12 cellular contexts compared by ENCODE assay signal in the genomic region with DNA sequence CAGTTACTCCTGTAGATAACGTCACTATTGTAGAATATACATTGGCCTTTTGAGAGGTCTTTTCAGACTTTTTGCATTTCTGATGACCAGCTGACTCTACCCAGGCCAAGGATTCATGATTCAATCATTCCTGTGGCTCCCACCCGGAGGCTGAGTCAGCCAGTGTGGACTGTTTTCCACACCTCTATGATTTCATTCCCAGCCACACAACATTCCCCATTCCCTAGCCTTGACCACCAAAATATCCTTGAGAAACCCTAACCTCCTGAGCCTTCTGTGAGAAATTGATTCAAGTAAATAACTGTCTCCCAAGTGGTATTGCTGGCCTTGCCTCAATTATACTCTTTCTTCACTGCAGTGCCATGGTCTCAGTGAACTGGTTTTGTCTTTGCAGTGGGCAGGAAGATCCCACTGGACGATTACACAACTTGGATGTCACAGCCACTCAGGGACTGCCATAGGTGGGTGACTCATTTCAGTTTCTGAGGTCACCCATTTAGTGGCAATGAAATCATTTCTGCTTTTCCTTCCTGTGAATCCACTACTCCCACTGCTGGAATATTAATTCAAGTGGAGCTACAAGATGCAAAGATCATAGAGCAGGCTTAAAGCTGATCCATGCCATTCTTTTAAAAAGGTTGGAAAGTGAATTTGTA.
DNase-seq lines count a peak whose midpoint lies in the region; ATAC-seq and TF ChIP-seq lines count a peak whose summit lies in the region.
"Had no signal": no experiment of that assay in that cellular context is flagged by ENCODE, and none has a peak within 500 bp of the region (broad histone marks: within the 10 kb centered on the region; RNA-seq: fewer than 3 reads in every experiment).

No MANE protein-coding gene starts in this region.

- no peaks in the 10 kb centered on the region for H3K4me1 Mint-ChIP-seq in nephron progenitor cell
- H3K4me1 Mint-ChIP-seq: activated B cell treated with CpG ODN at 0.5 μM for 24 hours, CD14-positive monocyte had no signal

- no peaks in the 10 kb centered on the region for H3K36me3 Mint-ChIP-seq in nephron progenitor cell (ENCODE audit: low read depth)
- H3K36me3 Mint-ChIP-seq: CD14-positive monocyte had no signal

- TF ChIP-seq CTCF in heart right ventricle (IDR thresholded peaks at IDR 0.05) (no peak), nephron progenitor cell (IDR thresholded peaks at IDR 0.05) (no peak)

- no peaks in the 10 kb centered on the region for H3K27me3 ChIP-seq in heart right ventricle
- H3K27me3 ChIP-seq: colonic mucosa had no signal

- H3K4me1 ChIP-seq in heart right ventricle, result no peaks in the 10 kb centered on the region
- H3K4me1 ChIP-seq: colonic mucosa had no signal

- H3K27ac ChIP-seq in heart right ventricle, result peak overlapping the region in 1 of 10 donors; percentile 15
- H3K27ac ChIP-seq: colonic mucosa had no signal

- H3K27me3 Mint-ChIP-seq in nephron progenitor cell (ENCODE audit: low read depth, poor library complexity), result no peaks in the 10 kb centered on the region
- H3K27me3 Mint-ChIP-seq: activated B cell treated with CpG ODN at 0.5 μM for 24 hours had no signal

- peak; percentile 2 for DNase-seq in AG08395 (ENCODE audit: low spot score)
- DNase-seq in HS-5 (ENCODE audit: low read depth), result peak; percentile 98
- peak; percentile 98 for DNase-seq in amniotic epithelial cell (ENCODE audit: low read depth)
- DNase-seq in heart right ventricle, result peak in 1 of 2 donors; percentile 7
- DNase-seq in 8988T, result no peak
- DNase-seq in NCI-H524 treated with DMSO at 0.1 percent for 48 hours (lab: John Stamatoyannopoulos, UW), result no peak
- DNase-seq in nephron progenitor cell, result no peak
- DNase-seq: activated B cell treated with CpG ODN at 0.5 μM for 24 hours, colonic mucosa had no signal

- H3K27ac Mint-ChIP-seq in nephron progenitor cell, result no peak overlapping the region
- H3K27ac Mint-ChIP-seq: activated B cell treated with CpG ODN at 0.5 μM for 24 hours, CD14-positive monocyte had no signal

- no peak overlapping the region for H3K4me3 Mint-ChIP-seq in nephron progenitor cell
- H3K4me3 Mint-ChIP-seq: activated B cell treated with CpG ODN at 0.5 μM for 24 hours, CD14-positive monocyte had no signal

- peak in 7 of 8 donors; percentile 51 to 87 (median 64) for ATAC-seq in heart right ventricle
- no peak for ATAC-seq in HG03025 (IDR thresholded peaks at IDR 0.05; ENCODE audit: low FRiP score, unreplicated experiment)
- ATAC-seq: Panc1 had no signal

- H3K36me3 ChIP-seq in heart right ventricle, result no peaks in the 10 kb centered on the region
- H3K36me3 ChIP-seq: colonic mucosa had no signal

- intact Hi-C loops in heart right ventricle (cut with DNase I), result no loop called here

- peaks cover 0 to 6% (median 0%) of the 10 kb centered on the region in 11 donors for H3K9me3 ChIP-seq in heart right ventricle
- H3K9me3 ChIP-seq: colonic mucosa had no signal

- H3K4me3 ChIP-seq in heart right ventricle, result no peak overlapping the region
- H3K4me3 ChIP-seq: colonic mucosa had no signal

- peaks cover 2% of the 10 kb centered on the region for H3K9me3 Mint-ChIP-seq in nephron progenitor cell
- H3K9me3 Mint-ChIP-seq: activated B cell treated with CpG ODN at 0.5 μM for 24 hours had no signal

- WGBS in heart right ventricle, 2 donors, result 64 to 69% methylated on average over 3 of the region's 3 CpGs

Comparison
In these comparisons a context has a peak if more than half of its experiments do, and no peak if none do; other contexts are left out.
1. DNase-seq: peak in AG08395 (single experiment), HS-5 (single experiment) and amniotic epithelial cell (single experiment); none in 8988T (single experiment), NCI-H524 treated with DMSO at 0.1 percent for 48 hours (single experiment) and nephron progenitor cell (single experiment).